17 cellular contexts compared by ENCODE assay signal in the genomic region with DNA sequence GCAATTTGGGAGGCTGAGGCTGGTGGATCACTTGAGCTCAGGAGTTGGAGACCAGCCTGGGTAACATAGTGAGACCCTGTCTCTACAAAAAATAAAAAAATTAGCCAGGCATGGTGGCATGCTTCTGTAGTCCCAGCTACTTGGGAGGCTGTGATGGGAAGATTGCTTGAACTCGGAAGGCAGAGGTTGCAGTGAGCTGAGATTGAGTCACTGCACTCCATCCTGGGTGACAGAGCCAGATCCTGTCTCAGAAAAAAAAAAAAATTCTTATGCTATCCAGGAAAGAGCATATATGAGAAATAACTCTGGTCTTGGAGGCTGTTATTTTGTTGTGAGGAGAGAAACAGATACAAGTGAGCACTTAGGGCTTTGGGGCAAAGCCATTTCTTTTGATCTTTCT. TPM values are rescaled to one million over a fixed set of nuclear protein-coding genes. Genes with fewer than 3 reads are reported as not detected.
"Had no signal": no experiment of that assay in that cellular context is flagged by ENCODE, and none has a peak within 500 bp of the region (broad histone marks: within the 10 kb centered on the region; RNA-seq: fewer than 3 reads in every experiment).

No MANE protein-coding gene starts in this region.

RNA-seq across cellular contexts. Expression of gene HIGD2B, which starts 42.3 kb away (rescaled TPM):
- total RNA-seq: colonic mucosa, endodermal cell, esophagus mucosa, gastrocnemius medialis, glomerular endothelial cell, kidney, left cardiac atrium, lower leg skin, mesothelial cell of epicardium, mucosa of descending colon, osteoblast, progenitor cell of endocrine pancreas, smooth muscle cell, suprapubic skin, transverse colon, upper lobe of right lung, uterus had no signal
- polyA plus RNA-seq: smooth muscle cell had no signal
